ENCODE assay signal across 9 cellular contexts in genomic region chr9:76438841-76439588, GRCh38. TPM values are rescaled to one million over a fixed set of nuclear protein-coding genes. Genes with fewer than 3 reads are reported as not detected.
DNase-seq lines count a peak whose midpoint lies in the region; ATAC-seq, FAIRE-seq and TF ChIP-seq lines count a peak whose summit lies in the region.
"Had no signal": no experiment of that assay in that cellular context is flagged by ENCODE, and none has a peak within 500 bp of the region (broad histone marks: within the 10 kb centered on the region; RNA-seq: fewer than 3 reads in every experiment).

No MANE protein-coding gene starts in this region.

- ATAC-seq in GM19035 (IDR thresholded peaks at IDR 0.05; ENCODE audit: unreplicated experiment): peak; percentile 74
- ATAC-seq in HG02763 (IDR thresholded peaks at IDR 0.05; ENCODE audit: unreplicated experiment): peak; percentile 75
- peak; percentile 71 for ATAC-seq in HG03565 (IDR thresholded peaks at IDR 0.05; ENCODE audit: unreplicated experiment)
- no peak for ATAC-seq in left lung
- no peak for ATAC-seq in psoas muscle
- ATAC-seq: body of pancreas had no signal

- no peaks in the 10 kb centered on the region for H3K27me3 ChIP-seq in left lung
- no peaks in the 10 kb centered on the region for H3K27me3 ChIP-seq in psoas muscle (ENCODE audit: insufficient read depth in 3 of 3, low read length in 2 of 3)
- H3K27me3 ChIP-seq: body of pancreas had no signal

- TF ChIP-seq CTCF in left lung (IDR thresholded peaks at IDR 0.05) (no peak), psoas muscle (IDR thresholded peaks at IDR 0.05) (no peak)

- H3K36me3 ChIP-seq in left lung (no peaks in the 10 kb centered on the region), psoas muscle (ENCODE audit: insufficient read depth in 1 of 2, low read depth in 1 of 2) (no peaks in the 10 kb centered on the region)

- no peaks in the 10 kb centered on the region for H3K9me3 ChIP-seq in left lung
- no peaks in the 10 kb centered on the region for H3K9me3 ChIP-seq in psoas muscle
- H3K9me3 ChIP-seq: body of pancreas had no signal

- no peak overlapping the region for H3K27ac ChIP-seq in left lung
- no peak overlapping the region for H3K27ac ChIP-seq in psoas muscle
- H3K27ac ChIP-seq: body of pancreas had no signal

- DNase-seq in GM12892 (ENCODE audit: insufficient read length) (no peak), activated gamma-delta T cell treated with Interleukin-2 at 50 U/mL for 16 hours (no peak), middle frontal gyrus (ENCODE audit: extremely low spot score, low spot score) (no peak), left lung (no peak), psoas muscle (no peak)
- DNase-seq: body of pancreas had no signal

- no peaks in the 10 kb centered on the region for H3K4me1 ChIP-seq in left lung
- H3K4me1 ChIP-seq in psoas muscle: no peaks in the 10 kb centered on the region
- H3K4me1 ChIP-seq: body of pancreas had no signal

- 82 to 92% (median 83%) methylated on average over 6 of the region's 6 CpGs for WGBS in psoas muscle, 3 donors

- intact Hi-C loops in left lung (cut with DNase I): loop anchor here in 1 of 2 donors (10.0 kb wide), 1 partner anchor 266 kb away; no protein-coding TSS in a partner anchor
- intact Hi-C loops in psoas muscle (cut with DNase I): no loop called here

- peak; percentile 27 for FAIRE-seq in GM12892 (lab: Jason Lieb, UNC)

- no peak overlapping the region for H3K4me3 ChIP-seq in left lung
- no peak overlapping the region for H3K4me3 ChIP-seq in psoas muscle
- H3K4me3 ChIP-seq: body of pancreas had no signal

- TF ChIP-seq POLR2A in GM12892 (IDR thresholded peaks at IDR 0.05; ENCODE audit: low read depth, low read length): no peak

RNA-seq across cellular contexts. Expression of gene GCNT1, which starts 20.0 kb away (rescaled TPM):
- 7.4 TPM for polyA plus RNA-seq in GM12892 (2012; ENCODE audit: missing spikeins)
- total RNA-seq in left lung (10 to 100 TPM; 10.8 to 17.0 TPM), psoas muscle (1 to 10 TPM; 1.1 to 2.6 (median 1.6) TPM)
- polyA plus RNA-seq in psoas muscle: under 1 TPM; 0.11 to 0.27 (median 0.22) TPM

RNA-seq across cellular contexts. Expression of gene RFK, which starts 44.8 kb away (rescaled TPM):
- polyA plus RNA-seq in GM12892 (2012; ENCODE audit: missing spikeins): 10.1 TPM
- total RNA-seq in left lung (10 to 100 TPM; 18.5 to 20.8 TPM), psoas muscle (10 to 100 TPM; 12.4 to 18.1 (median 15.1) TPM)
- 10 to 100 TPM; 12.1 to 28.0 (median 23.0) TPM for polyA plus RNA-seq in psoas muscle

Comparison
In these comparisons a context has a peak if more than half of its experiments do, and no peak if none do; other contexts are left out.
1. ATAC-seq: peak in GM19035 (single experiment), HG02763 (single experiment) and HG03565 (single experiment); none in left lung (single experiment) and psoas muscle (0 of 4).